Comparison of ENCODE assay signal across 1 cellular context in the genomic region with DNA sequence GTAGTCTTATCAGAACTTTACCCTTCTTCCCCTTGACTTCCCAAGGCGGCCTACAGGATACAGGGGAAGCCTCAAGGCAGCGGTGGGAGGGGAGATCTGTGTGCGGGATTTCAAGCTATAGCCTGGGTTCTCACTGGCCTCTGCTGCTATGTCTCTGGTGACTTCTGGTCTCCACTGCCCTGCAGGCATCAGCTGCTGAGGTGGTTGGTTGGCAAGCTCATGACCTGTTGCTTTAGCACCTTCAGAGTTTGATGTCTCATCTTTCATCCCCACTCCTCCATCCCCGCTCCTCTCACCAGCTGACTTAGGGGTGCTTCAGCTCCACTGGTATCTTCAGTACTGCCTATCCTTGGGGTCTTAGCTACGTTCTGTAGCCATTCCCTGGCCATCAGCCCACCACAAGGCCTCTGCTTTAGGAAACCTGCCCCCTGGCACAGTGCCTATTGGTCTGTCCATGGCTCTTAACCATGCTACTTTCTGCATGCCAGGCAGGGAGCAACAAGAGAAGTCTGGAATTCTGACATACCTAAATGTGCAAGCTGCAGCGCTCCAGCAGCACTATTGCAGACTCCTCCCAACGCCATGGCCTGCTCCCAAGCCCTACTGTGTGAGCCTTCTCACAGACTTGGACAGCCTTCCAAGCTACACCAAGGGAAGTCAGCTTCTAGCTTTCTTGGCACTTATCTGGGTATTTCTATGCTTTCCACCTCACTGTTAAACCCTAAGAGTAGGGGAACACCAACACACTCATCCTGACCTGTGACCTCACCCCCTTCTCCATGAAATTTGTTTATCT.
TF ChIP-seq lines count a peak whose summit lies in the region.

No MANE protein-coding gene starts in this region.

TF ChIP-seq in GM23338, 12 proteins besides CTCF, POLR2A, EP300 and RAD21 (continued from another document):
- TF ChIP-seq, protein P1, sequence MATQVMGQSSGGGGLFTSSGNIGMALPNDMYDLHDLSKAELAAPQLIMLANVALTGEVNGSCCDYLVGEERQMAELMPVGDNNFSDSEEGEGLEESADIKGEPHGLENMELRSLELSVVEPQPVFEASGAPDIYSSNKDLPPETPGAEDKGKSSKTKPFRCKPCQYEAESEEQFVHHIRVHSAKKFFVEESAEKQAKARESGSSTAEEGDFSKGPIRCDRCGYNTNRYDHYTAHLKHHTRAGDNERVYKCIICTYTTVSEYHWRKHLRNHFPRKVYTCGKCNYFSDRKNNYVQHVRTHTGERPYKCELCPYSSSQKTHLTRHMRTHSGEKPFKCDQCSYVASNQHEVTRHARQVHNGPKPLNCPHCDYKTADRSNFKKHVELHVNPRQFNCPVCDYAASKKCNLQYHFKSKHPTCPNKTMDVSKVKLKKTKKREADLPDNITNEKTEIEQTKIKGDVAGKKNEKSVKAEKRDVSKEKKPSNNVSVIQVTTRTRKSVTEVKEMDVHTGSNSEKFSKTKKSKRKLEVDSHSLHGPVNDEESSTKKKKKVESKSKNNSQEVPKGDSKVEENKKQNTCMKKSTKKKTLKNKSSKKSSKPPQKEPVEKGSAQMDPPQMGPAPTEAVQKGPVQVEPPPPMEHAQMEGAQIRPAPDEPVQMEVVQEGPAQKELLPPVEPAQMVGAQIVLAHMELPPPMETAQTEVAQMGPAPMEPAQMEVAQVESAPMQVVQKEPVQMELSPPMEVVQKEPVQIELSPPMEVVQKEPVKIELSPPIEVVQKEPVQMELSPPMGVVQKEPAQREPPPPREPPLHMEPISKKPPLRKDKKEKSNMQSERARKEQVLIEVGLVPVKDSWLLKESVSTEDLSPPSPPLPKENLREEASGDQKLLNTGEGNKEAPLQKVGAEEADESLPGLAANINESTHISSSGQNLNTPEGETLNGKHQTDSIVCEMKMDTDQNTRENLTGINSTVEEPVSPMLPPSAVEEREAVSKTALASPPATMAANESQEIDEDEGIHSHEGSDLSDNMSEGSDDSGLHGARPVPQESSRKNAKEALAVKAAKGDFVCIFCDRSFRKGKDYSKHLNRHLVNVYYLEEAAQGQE (IDR thresholded peaks at IDR 0.05; ENCODE audit: unreplicated experiment), result no peak
